8 cellular contexts compared by ENCODE assay signal in the genomic region with DNA sequence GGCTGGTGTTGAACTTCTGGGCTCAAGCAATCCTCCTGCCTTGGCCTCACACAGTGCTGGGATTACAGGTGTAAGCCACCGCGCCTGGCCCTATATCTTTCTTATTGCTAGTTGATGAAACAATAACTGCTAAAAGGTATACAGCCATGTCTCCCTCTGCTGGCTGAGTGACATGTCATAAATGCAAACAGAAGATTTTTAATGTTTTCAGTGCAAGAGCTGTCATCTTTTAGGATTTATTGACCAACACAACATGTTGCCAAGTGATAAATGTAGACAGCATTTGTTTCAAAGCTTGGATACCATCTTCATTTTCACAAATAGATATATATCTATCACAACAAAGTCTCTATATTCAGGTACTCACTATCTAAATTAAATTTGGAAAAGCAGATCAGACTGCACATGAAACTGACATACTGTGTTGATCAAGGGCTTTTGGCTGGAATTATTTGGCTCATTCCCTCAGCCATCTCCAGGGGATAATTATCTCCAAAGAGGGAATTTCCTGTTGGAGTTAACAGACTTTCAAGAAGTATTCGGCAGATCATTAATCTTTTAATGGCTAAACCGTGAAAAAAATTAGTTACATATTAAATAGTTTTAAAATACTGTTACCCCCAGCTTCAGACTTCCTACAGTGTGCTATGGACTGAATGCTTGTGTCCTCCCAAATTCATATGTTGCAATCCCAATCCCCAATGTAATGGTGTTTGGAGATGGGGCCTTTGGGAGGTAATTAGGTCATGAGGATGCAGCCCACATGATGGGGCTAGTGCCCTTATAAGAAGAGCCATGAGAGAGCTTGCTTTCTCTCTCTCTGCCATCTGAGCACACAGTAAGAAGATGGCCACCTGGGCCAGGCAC. TPM values are rescaled to one million over a fixed set of nuclear protein-coding genes. Genes with fewer than 3 reads are reported as not detected.
DNase-seq lines count a peak whose midpoint lies in the region; ATAC-seq, FAIRE-seq and TF ChIP-seq lines count a peak whose summit lies in the region.

No MANE protein-coding gene starts in this region.

- H3K4me1 ChIP-seq in RWPE2 (ENCODE audit: insufficient read depth, poor library complexity, severe bottlenecking) = no peaks in the 10 kb centered on the region
- no peaks in the 10 kb centered on the region for H3K4me1 ChIP-seq in astrocyte (ENCODE audit: insufficient read depth, low read length)

- no peak overlapping the region for H3K9ac ChIP-seq in astrocyte (ENCODE audit: low read length)

- peak overlapping the region; percentile 26 for H3K27ac Mint-ChIP-seq in astrocyte (ENCODE audit: unreplicated experiment)

- no peaks in the 10 kb centered on the region for H3K27me3 Mint-ChIP-seq in astrocyte (ENCODE audit: low read depth, unreplicated experiment)

- TF ChIP-seq CTCF in RWPE2 (IDR thresholded peaks at IDR 0.05; ENCODE audit: poor library complexity, severe bottlenecking) = peak; percentile 85
- TF ChIP-seq CTCF in astrocyte (IDR thresholded peaks at IDR 0.05; ENCODE audit: insufficient read depth, low read depth, low read length) = peak; percentile 52

- peak; percentile 69 for ATAC-seq in RWPE2 (ENCODE audit: low read depth)
- no peak for ATAC-seq in GM21515 (IDR thresholded peaks at IDR 0.05; ENCODE audit: unreplicated experiment)

- H3K9me3 ChIP-seq in RWPE2 (ENCODE audit: severe bottlenecking) = no peaks in the 10 kb centered on the region
- H3K9me3 ChIP-seq in astrocyte (ENCODE audit: insufficient read depth, low read depth, low read length) = no peaks in the 10 kb centered on the region

- DNase-seq in DMS153 treated with DMSO at 0.1 percent for 48 hours (lab: John Stamatoyannopoulos, UW; ENCODE audit: unreplicated experiment) (peak; percentile 9), DMS153 (lab: John Stamatoyannopoulos, UW) (no peak), HT1080 (ENCODE audit: low read depth) (peak; percentile 23), RWPE2 (ENCODE audit: low spot score) (no peak), astrocyte (ENCODE audit: low read depth) (peak; percentile 14), iPS-NIHi11 (ENCODE audit: low spot score) (peak; percentile 48)
- DNase-seq in stimulated activated CD4-positive, alpha-beta T cell treated with anti-CD3 and anti-CD28 coated beads, TNF-alpha, amount 100 ng/mL, for 48 hours (ENCODE audit: low read depth in 3 of 3) = peak in 2 of 3 donors; percentile 26 to 44

- no peaks in the 10 kb centered on the region for H3K9me3 Mint-ChIP-seq in astrocyte (ENCODE audit: unreplicated experiment)

- H3K27ac ChIP-seq in RWPE2 (ENCODE audit: poor library complexity, severe bottlenecking) = no peak overlapping the region
- H3K27ac ChIP-seq in astrocyte (ENCODE audit: low read depth, low read length) = no peak overlapping the region

- no peaks in the 10 kb centered on the region for H3K4me1 Mint-ChIP-seq in astrocyte (ENCODE audit: low read depth, unreplicated experiment)

- H2AFZ ChIP-seq in astrocyte (ENCODE audit: low read depth, low read length) = no peak overlapping the region

- H3K36me3 ChIP-seq in RWPE2 (ENCODE audit: low read depth) (no peaks in the 10 kb centered on the region), astrocyte (ENCODE audit: insufficient read depth, low read length) (no peaks in the 10 kb centered on the region)

- no peak overlapping the region for H3K4me3 ChIP-seq in RWPE2 (ENCODE audit: severe bottlenecking)
- H3K4me3 ChIP-seq in astrocyte (ENCODE audit: insufficient read depth, low read depth, low read length) = no peak overlapping the region

- H3K27me3 ChIP-seq in RWPE2 (ENCODE audit: insufficient read depth, poor library complexity, severe bottlenecking) = no peaks in the 10 kb centered on the region
- no peaks in the 10 kb centered on the region for H3K27me3 ChIP-seq in astrocyte (ENCODE audit: insufficient read depth, low read length)

- H3K79me2 ChIP-seq in astrocyte (ENCODE audit: insufficient read depth, low read length) = no peaks in the 10 kb centered on the region

- H4K20me1 ChIP-seq in astrocyte (ENCODE audit: insufficient read depth, low read length) = no peaks in the 10 kb centered on the region

- H3K36me3 Mint-ChIP-seq in astrocyte (ENCODE audit: low read depth, unreplicated experiment) = no peaks in the 10 kb centered on the region

- H3K4me3 Mint-ChIP-seq in astrocyte (ENCODE audit: unreplicated experiment) = no peak overlapping the region

- FAIRE-seq in astrocyte (lab: Jason Lieb, UNC) = no peak

- H3K4me2 ChIP-seq in astrocyte (ENCODE audit: low read length) = no peak overlapping the region

RNA-seq across cellular contexts. Expression of a gene that starts 41.3 kb away (rescaled TPM):
- total RNA-seq in HT1080 (2014; rRNA removed; shearing (Covaris generic)) = 28.2 and 32.0 TPM in 2 replicates
- polyA plus RNA-seq in HT1080 (2015; cell fraction: cytosol; rRNA removed) = 31.4 and 36.8 TPM in 2 replicates
- polyA plus RNA-seq in HT1080 (2015; cell fraction: nucleus; rRNA removed) = 35.1 and 35.8 TPM in 2 replicates
- 54.8 and 59.2 TPM in 2 replicates for total RNA-seq in astrocyte

Comparison
In these comparisons a context has a peak if more than half of its experiments do, and no peak if none do; other contexts are left out.
1. DNase-seq: peak in DMS153 treated with DMSO at 0.1 percent for 48 hours (single experiment), HT1080 (single experiment), astrocyte (single experiment), iPS-NIHi11 (single experiment) and stimulated activated CD4-positive, alpha-beta T cell treated with anti-CD3 and anti-CD28 coated beads, TNF-alpha, amount 100 ng/mL, for 48 hours (2 of 3); none in DMS153 (single experiment) and RWPE2 (single experiment).